24 cellular contexts compared by ENCODE assay signal in the genomic region with DNA sequence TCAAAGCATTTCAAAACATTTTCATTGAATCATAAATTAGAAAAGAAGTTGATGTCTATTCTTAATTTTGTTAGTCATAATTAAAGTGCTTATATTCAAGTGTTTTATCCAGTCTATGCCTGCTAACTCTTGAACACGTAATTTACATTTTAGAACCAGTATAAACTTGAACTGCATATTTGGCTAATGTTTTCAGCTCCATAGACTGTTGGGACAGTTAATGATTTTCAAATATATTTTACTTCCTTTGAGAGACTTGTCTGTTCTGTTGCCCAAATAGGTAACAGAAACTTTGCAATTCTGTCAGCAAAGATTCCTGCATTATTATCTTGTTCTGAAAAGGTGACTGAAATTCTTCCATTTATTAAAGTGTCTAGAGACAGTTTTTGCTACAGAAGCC. TPM values are rescaled to one million over a fixed set of nuclear protein-coding genes. Genes with fewer than 3 reads are reported as not detected.
DNase-seq lines count a peak whose midpoint lies in the region; ATAC-seq and TF ChIP-seq lines count a peak whose summit lies in the region.
"Had no signal": no experiment of that assay in that cellular context is flagged by ENCODE, and none has a peak within 500 bp of the region (broad histone marks: within the 10 kb centered on the region; RNA-seq: fewer than 3 reads in every experiment).

No MANE protein-coding gene starts in this region.

- POLR2A ChIA-PET in PC-9 (lab: Charles Lee; ENCODE audit: unreplicated experiment): interaction anchor here (0.7 kb wide), 1 partner anchor 21 kb away, joined by 4 read pairs; no protein-coding TSS in a partner anchor

- no peak overlapping the region for H2AFZ ChIP-seq in PC-9
- H2AFZ ChIP-seq in Karpas-422 (ENCODE audit: low read length): no peak overlapping the region

- 0 out of 2 replicates have a peak overlapping the region, but pooled peaks have one; percentile 16 for H3K27ac ChIP-seq in PC-9
- H3K27ac ChIP-seq in substantia nigra (ENCODE audit: low read depth, low read length, poor library complexity, severe bottlenecking): peak overlapping the region; percentile 93
- H3K27ac ChIP-seq in Karpas-422 (ENCODE audit: low read length): no peak overlapping the region
- H3K27ac ChIP-seq: lower lobe of right lung, SJCRH30, upper lobe of right lung, VCaP had no signal

- peak; percentile 65 for ATAC-seq in left colon
- ATAC-seq: activated naive CD8-positive, alpha-beta T cell treated with anti-CD3 and anti-CD28 coated beads, Interleukin-2, amount 50 U/mL, for 24 hours; K562; lower lobe of right lung; upper lobe of right lung had no signal

- CTCF ChIA-PET in PC-9 (lab: Charles Lee): no interaction called here

- H3K9me2 ChIP-seq in PC-9 (ENCODE audit: insufficient read depth) (no peaks in the 10 kb centered on the region), Karpas-422 (replicated peaks; ENCODE audit: insufficient read depth, low read length) (no peaks in the 10 kb centered on the region)

- no peak overlapping the region for H3K4me3 ChIP-seq in PC-9
- peak overlapping the region; percentile 52 for H3K4me3 ChIP-seq in endocrine pancreas (ENCODE audit: control insufficient read depth, insufficient read depth, low read length)
- no peak overlapping the region for H3K4me3 ChIP-seq in Karpas-422 (ENCODE audit: low read length)
- H3K4me3 ChIP-seq: K562, lower lobe of right lung, SJCRH30, upper lobe of right lung had no signal

- H3K79me2 ChIP-seq in PC-9 (ENCODE audit: low read depth): peaks cover 99% of the 10 kb centered on the region
- no peaks in the 10 kb centered on the region for H3K79me2 ChIP-seq in Karpas-422 (ENCODE audit: low read length)

- H3K4me2 ChIP-seq in PC-9 (0 out of 2 replicates have a peak overlapping the region, but pooled peaks have one; percentile 86), Karpas-422 (ENCODE audit: low read depth, low read length, poor library complexity, severe bottlenecking) (no peak overlapping the region)

- H3K9ac ChIP-seq in endocrine pancreas (ENCODE audit: control insufficient read depth, insufficient read depth, low read length) (no peak overlapping the region), Karpas-422 (ENCODE audit: low read length) (no peak overlapping the region)

- no peaks in the 10 kb centered on the region for H3K27me3 ChIP-seq in PC-9 (ENCODE audit: insufficient read depth, low read depth)
- no peaks in the 10 kb centered on the region for H3K27me3 ChIP-seq in endocrine pancreas (ENCODE audit: control insufficient read depth, insufficient read depth, low read length)
- H3K27me3 ChIP-seq in Karpas-422 (ENCODE audit: low read length): no peaks in the 10 kb centered on the region
- H3K27me3 ChIP-seq: SJCRH30, upper lobe of right lung had no signal

- no TSS peak for BruUV-seq in PC-9 (replicated peaks; lab: Mats Ljungman, UMichigan)

- H3K4me1 ChIP-seq in PC-9 (replicated peaks; ENCODE audit: insufficient read depth): peaks cover 47% of the 10 kb centered on the region
- peaks cover 14% of the 10 kb centered on the region for H3K4me1 ChIP-seq in endocrine pancreas (ENCODE audit: control insufficient read depth, insufficient read depth, low read length)
- no peaks in the 10 kb centered on the region for H3K4me1 ChIP-seq in Karpas-422 (ENCODE audit: low read length)
- H3K4me1 ChIP-seq: lower lobe of right lung, SJCRH30, upper lobe of right lung had no signal

- TF ChIP-seq CTCF in PC-9 (conservative IDR thresholded peaks at IDR 0.05): no peak

- H3K36me3 ChIP-seq in PC-9 (ENCODE audit: low read depth): peaks cover 62% of the 10 kb centered on the region
- H3K36me3 ChIP-seq in endocrine pancreas (ENCODE audit: control insufficient read depth, insufficient read depth, low read length): no peaks in the 10 kb centered on the region
- H3K36me3 ChIP-seq in Karpas-422 (ENCODE audit: insufficient read depth, low read length): no peaks in the 10 kb centered on the region
- H3K36me3 ChIP-seq: lower lobe of right lung, SJCRH30, upper lobe of right lung had no signal

- H4K20me1 ChIP-seq in PC-9 (ENCODE audit: insufficient read depth): 0 out of 2 replicates have a peak, but pooled peaks cover 5% of the 10 kb centered on the region
- no peaks in the 10 kb centered on the region for H4K20me1 ChIP-seq in Karpas-422 (ENCODE audit: insufficient read depth, low read depth, low read length)

- no peaks in the 10 kb centered on the region for H3K9me3 ChIP-seq in PC-9 (ENCODE audit: insufficient read depth, low read depth)
- no peaks in the 10 kb centered on the region for H3K9me3 ChIP-seq in endocrine pancreas (ENCODE audit: control insufficient read depth, low read length)
- H3K9me3 ChIP-seq in Karpas-422 (ENCODE audit: low read length): no peaks in the 10 kb centered on the region
- H3K9me3 ChIP-seq: lower lobe of right lung, SJCRH30, upper lobe of right lung had no signal

- intact Hi-C loops in PC-9 (cut with micrococcal nuclease; ENCODE audit: unreplicated experiment): no loop called here
- intact Hi-C loops in left colon (cut with DNase I, micrococcal nuclease): no loop called here

- DNase-seq in PC-9 (no peak), left colon (no peak), substantia nigra (lab: John Stamatoyannopoulos, UW) (no peak), Karpas-422 (no peak), SKM-1 (lab: John Stamatoyannopoulos, UW; ENCODE audit: unreplicated experiment) (no peak)
- no peak for DNase-seq in activated CD4-positive, alpha-beta T cell treated with anti-CD3 and anti-CD28 coated beads for 4 hours
- no peak for DNase-seq in effector CD4-positive, alpha-beta T cell
- DNase-seq: activated CD4-positive, alpha-beta T cell treated with anti-CD3 and anti-CD28 coated beads, Interleukin-2, amount 50 U/mL, for 1 hour; activated effector memory CD4-positive, alpha-beta T cell treated with Interleukin-2 at 50 U/mL for 16 hours; activated naive CD8-positive, alpha-beta T cell treated with anti-CD3 and anti-CD28 coated beads, Interleukin-2, amount 50 U/mL, for 24 hours; AML-193; central memory CD4-positive, alpha-beta T cell; DMS79 treated with DMSO at 0.1 percent for 48 hours; lower lobe of right lung; MV-4-11; NCI-H1694; NCI-H82; SJCRH30; stimulated activated CD4-positive, alpha-beta T cell treated with anti-CD3 and anti-CD28 coated beads, Interleukin-2, amount 100 ng/mL, for 24 hours; stimulated activated naive CD4-positive, alpha-beta T cell; upper lobe of right lung had no signal

- peaks cover 23% of the 10 kb centered on the region for H3F3A ChIP-seq in PC-9 (ENCODE audit: insufficient read depth, low read depth)

RNA-seq across cellular contexts. Expression of gene ITGA2, which starts 7.8 kb away (rescaled TPM):
- 24.7 and 35.8 TPM in 2 replicates for total RNA-seq in PC-9 (2021)
- total RNA-seq in left colon: 10 to 100 TPM; 17.6 to 19.2 TPM
- total RNA-seq in Karpas-422 (2014; rRNA removed; shearing (Covaris generic); ENCODE audit: low replicate concordance): not detected in 2 replicates

Comparison
In these comparisons a context has a peak if more than half of its experiments do, and no peak if none do; other contexts are left out.
1. RNA of gene ITGA2, which starts 7.8 kb away (total RNA-seq): 24.7 to 35.8 TPM in PC-9 and 17.6 to 19.2 TPM in left colon; not detected in Karpas-422; every median in the first group is over 10 times any median in the second.